Comparison of ENCODE assay signal across 8 cellular contexts in genomic region chr2:220015576-220015975, GRCh38.
"Had no signal": no experiment of that assay in that cellular context is flagged by ENCODE, and none has a peak within 500 bp of the region (broad histone marks: within the 10 kb centered on the region; RNA-seq: fewer than 3 reads in every experiment).

No MANE protein-coding gene starts in this region.

- H3K36me3 Mint-ChIP-seq: IgD-negative memory B cell had no signal

- FAIRE-seq: HepG2, HTR-8/SVneo, K562 had no signal

- H3K27ac ChIP-seq: HL-60 had no signal

- ATAC-seq: HepG2, K562 had no signal

- DNase-seq: IMR-90, KBM-7, KG1 had no signal

- H3K27ac Mint-ChIP-seq: IgD-negative memory B cell had no signal

- H3K4me3 Mint-ChIP-seq: IgD-negative memory B cell had no signal

- H3K4me3 ChIP-seq: K562 had no signal
